Comparison of ENCODE assay signal across 8 cellular contexts in genomic region chr1:6727535-6727934, GRCh38. TPM values are rescaled to one million over a fixed set of nuclear protein-coding genes. Genes with fewer than 3 reads are reported as not detected.
DNase-seq lines count a peak whose midpoint lies in the region; ATAC-seq, FAIRE-seq and TF ChIP-seq lines count a peak whose summit lies in the region.

No MANE protein-coding gene starts in this region.

- H4K20me1 ChIP-seq in OCI-LY1 (ENCODE audit: insufficient read depth, low read length), result no peaks in the 10 kb centered on the region

- peak in 3 of 4 donors; percentile 68 to 77 (median 68) for ATAC-seq in pancreas
- ATAC-seq in GM18858 (IDR thresholded peaks at IDR 0.05; ENCODE audit: unreplicated experiment), result no peak

- TF ChIP-seq CTCF in BE2C (IDR thresholded peaks at IDR 0.05; ENCODE audit: low read depth, low read length) (peak; percentile 70), OCI-LY1 (IDR thresholded peaks at IDR 0.05; ENCODE audit: low read length) (peak; percentile 94), fibroblast of villous mesenchyme (IDR thresholded peaks at IDR 0.05; ENCODE audit: insufficient read depth, low read depth, low read length) (peak; percentile 91), pancreas (IDR thresholded peaks at IDR 0.05) (peak; percentile 61 to 83 (median 82))

- H3K4me3 ChIP-seq in BE2C (ENCODE audit: low read depth, low read length), result no peak overlapping the region
- H3K4me3 ChIP-seq in OCI-LY1 (ENCODE audit: low read depth, low read length, poor library complexity, severe bottlenecking), result no peak overlapping the region
- no peak overlapping the region for H3K4me3 ChIP-seq in fibroblast of villous mesenchyme (ENCODE audit: low read depth, low read length)
- no peak overlapping the region for H3K4me3 ChIP-seq in pancreas

- H3K9me2 ChIP-seq in OCI-LY1 (ENCODE audit: low read depth, low read length), result no peaks in the 10 kb centered on the region

- H3K27me3 ChIP-seq in BE2C, result no peaks in the 10 kb centered on the region
- no peaks in the 10 kb centered on the region; the same call in 1 of the 2 replicates for H3K27me3 ChIP-seq in OCI-LY1 (ENCODE audit: insufficient read depth, low read length)
- H3K27me3 ChIP-seq in pancreas, result no peaks in the 10 kb centered on the region

- DNase-seq in BE2C, result peak; percentile 55
- peak; percentile 48 for DNase-seq in HCEC 1CT
- DNase-seq in activated T-cell treated with anti-CD3 and anti-CD28 coated beads, Interleukin-2, amount 50 U/mL, for 1 hour, result peak; percentile 48
- peak; percentile 66 for DNase-seq in fibroblast of villous mesenchyme (ENCODE audit: low read depth)
- DNase-seq in pancreas, result peak in 4 of 6 donors; percentile 17 to 80 (median 54)
- DNase-seq in NCI-H1105 treated with DMSO at 0.1 percent for 48 hours (lab: John Stamatoyannopoulos, UW), result no peak

- H3F3A ChIP-seq in OCI-LY1 (ENCODE audit: insufficient read depth, low read length), result no peaks in the 10 kb centered on the region

- H3K9me3 ChIP-seq in BE2C (no peaks in the 10 kb centered on the region), OCI-LY1 (ENCODE audit: low read length) (no peaks in the 10 kb centered on the region), pancreas (no peaks in the 10 kb centered on the region)

- H3K27ac ChIP-seq in OCI-LY1 (ENCODE audit: low read depth, low read length, poor library complexity, severe bottlenecking), result no peak overlapping the region
- H3K27ac ChIP-seq in pancreas, result no peak overlapping the region

- no peaks in the 10 kb centered on the region for H3K79me2 ChIP-seq in OCI-LY1 (ENCODE audit: insufficient read depth, low read length)

- no peak overlapping the region for H3K9ac ChIP-seq in OCI-LY1 (ENCODE audit: low read length)

- intact Hi-C loops in pancreas (cut with DNase I), result loop anchor here in 2 of 3 donors (10.0 kb wide), 2 partner anchors 157 to 497 kb away; no protein-coding TSS in a partner anchor

- no peaks in the 10 kb centered on the region for H3K36me3 ChIP-seq in BE2C
- H3K36me3 ChIP-seq in OCI-LY1 (ENCODE audit: insufficient read depth, low read length), result no peaks in the 10 kb centered on the region
- no peaks in the 10 kb centered on the region for H3K36me3 ChIP-seq in pancreas

- no peak for FAIRE-seq in pancreas (lab: Jason Lieb, UNC)

- H3K4me1 ChIP-seq in BE2C (no peaks in the 10 kb centered on the region), OCI-LY1 (ENCODE audit: insufficient read depth, low read length, severe bottlenecking) (peaks cover 5% of the 10 kb centered on the region), pancreas (no peaks in the 10 kb centered on the region)

- WGBS in pancreas, 2 donors, result 30 to 40% methylated on average over 6 of the region's 6 CpGs

- H2AFZ ChIP-seq in OCI-LY1 (ENCODE audit: low read length), result no peak overlapping the region

- peak overlapping the region; percentile 19; the same call in 1 of the 2 replicates for H3K4me2 ChIP-seq in OCI-LY1 (ENCODE audit: low read length)

RNA-seq across cellular contexts. Expression of gene DNAJC11, which starts 25.9 kb away (rescaled TPM):
- 74.8 TPM for polyA plus RNA-seq in BE2C (2012; ENCODE audit: insufficient read depth, insufficient read length, low read depth)
- total RNA-seq in fibroblast of villous mesenchyme (30.3 and 38.9 TPM in 2 replicates), pancreas (10 to 100 TPM; 14.9 to 22.9 (median 18.3) TPM)
- polyA plus RNA-seq in pancreas, result 10 to 100 TPM; 29.0 to 30.6 TPM

RNA-seq across cellular contexts. Expression of gene CAMTA1, which starts 57.7 kb away (rescaled TPM):
- 61.8 TPM for polyA plus RNA-seq in BE2C (2012; ENCODE audit: insufficient read depth, insufficient read length, low read depth)
- total RNA-seq in fibroblast of villous mesenchyme (47.4 and 56.1 TPM in 2 replicates), pancreas (10 to 100 TPM; 13.0 to 39.8 (median 20.8) TPM)
- 10 to 100 TPM; 47.9 to 54.2 TPM for polyA plus RNA-seq in pancreas
